ENCODE assay signal across 1 cellular context in the genomic region with DNA sequence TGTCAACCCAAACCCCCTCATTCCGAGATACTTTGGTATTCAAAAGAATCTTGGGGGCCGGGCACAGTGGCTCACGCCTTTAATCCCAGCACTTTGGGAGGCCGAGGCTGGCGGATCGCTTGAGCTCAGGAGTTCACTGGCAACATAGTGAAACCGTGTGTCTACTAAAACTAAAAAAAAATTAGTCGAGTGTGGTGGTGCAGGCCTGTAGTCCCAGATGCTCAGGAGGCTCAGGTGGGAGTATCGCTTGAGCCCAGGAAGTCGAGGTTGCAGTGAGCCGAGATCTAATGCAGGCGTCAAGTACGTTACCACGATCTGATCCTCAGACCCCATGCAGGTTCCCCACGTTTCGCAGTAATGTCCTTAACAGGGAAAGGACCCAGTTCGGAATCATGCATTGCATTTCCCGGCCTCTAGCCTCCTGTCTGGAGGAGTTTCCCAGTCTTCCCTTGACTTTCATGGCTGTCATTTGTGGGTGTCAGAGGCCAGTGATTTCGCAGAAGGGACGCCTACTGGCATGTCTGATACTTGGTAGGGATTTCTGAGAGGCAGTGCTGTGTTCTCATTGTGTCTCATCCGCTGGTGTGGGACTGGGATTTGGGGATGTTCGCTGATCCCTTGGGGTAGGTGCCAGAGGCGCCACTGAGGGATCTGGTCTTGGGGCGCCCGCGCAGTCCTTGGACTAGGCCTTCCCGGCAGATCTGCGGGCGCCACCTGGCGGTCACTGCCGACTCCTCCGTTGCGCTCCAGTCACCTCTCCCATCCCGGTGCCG.
TF ChIP-seq lines count a peak whose summit lies in the region.

No MANE protein-coding gene starts in this region.

TF ChIP-seq in HepG2, 621 proteins besides CTCF, POLR2A, EP300 and RAD21 (continued from another document and continues in another):
- TF ChIP-seq, protein P1, sequence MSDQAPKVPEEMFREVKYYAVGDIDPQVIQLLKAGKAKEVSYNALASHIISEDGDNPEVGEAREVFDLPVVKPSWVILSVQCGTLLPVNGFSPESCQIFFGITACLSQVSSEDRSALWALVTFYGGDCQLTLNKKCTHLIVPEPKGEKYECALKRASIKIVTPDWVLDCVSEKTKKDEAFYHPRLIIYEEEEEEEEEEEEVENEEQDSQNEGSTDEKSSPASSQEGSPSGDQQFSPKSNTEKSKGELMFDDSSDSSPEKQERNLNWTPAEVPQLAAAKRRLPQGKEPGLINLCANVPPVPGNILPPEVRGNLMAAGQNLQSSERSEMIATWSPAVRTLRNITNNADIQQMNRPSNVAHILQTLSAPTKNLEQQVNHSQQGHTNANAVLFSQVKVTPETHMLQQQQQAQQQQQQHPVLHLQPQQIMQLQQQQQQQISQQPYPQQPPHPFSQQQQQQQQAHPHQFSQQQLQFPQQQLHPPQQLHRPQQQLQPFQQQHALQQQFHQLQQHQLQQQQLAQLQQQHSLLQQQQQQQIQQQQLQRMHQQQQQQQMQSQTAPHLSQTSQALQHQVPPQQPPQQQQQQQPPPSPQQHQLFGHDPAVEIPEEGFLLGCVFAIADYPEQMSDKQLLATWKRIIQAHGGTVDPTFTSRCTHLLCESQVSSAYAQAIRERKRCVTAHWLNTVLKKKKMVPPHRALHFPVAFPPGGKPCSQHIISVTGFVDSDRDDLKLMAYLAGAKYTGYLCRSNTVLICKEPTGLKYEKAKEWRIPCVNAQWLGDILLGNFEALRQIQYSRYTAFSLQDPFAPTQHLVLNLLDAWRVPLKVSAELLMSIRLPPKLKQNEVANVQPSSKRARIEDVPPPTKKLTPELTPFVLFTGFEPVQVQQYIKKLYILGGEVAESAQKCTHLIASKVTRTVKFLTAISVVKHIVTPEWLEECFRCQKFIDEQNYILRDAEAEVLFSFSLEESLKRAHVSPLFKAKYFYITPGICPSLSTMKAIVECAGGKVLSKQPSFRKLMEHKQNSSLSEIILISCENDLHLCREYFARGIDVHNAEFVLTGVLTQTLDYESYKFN (CRISPR knock-in tag; conservative IDR thresholded peaks at IDR 0.05) = no peak
- no peak for TF ChIP-seq MED13 (CRISPR knock-in tag; IDR thresholded peaks at IDR 0.05)
- peak; percentile 70; the same call in 1 of the 2 replicates for TF ChIP-seq KDM3A (CRISPR knock-in tag; IDR thresholded peaks at IDR 0.05; ENCODE audit: low read depth)
- no peak for TF ChIP-seq ZFYVE20 (CRISPR knock-in tag; IDR thresholded peaks at IDR 0.05; ENCODE audit: borderline replicate concordance, low read depth)
- TF ChIP-seq KLF11 (CRISPR knock-in tag; IDR thresholded peaks at IDR 0.05) = no peak
- TF ChIP-seq ZSCAN12 (CRISPR knock-in tag; IDR thresholded peaks at IDR 0.05) = no peak
- TF ChIP-seq, protein P2, sequence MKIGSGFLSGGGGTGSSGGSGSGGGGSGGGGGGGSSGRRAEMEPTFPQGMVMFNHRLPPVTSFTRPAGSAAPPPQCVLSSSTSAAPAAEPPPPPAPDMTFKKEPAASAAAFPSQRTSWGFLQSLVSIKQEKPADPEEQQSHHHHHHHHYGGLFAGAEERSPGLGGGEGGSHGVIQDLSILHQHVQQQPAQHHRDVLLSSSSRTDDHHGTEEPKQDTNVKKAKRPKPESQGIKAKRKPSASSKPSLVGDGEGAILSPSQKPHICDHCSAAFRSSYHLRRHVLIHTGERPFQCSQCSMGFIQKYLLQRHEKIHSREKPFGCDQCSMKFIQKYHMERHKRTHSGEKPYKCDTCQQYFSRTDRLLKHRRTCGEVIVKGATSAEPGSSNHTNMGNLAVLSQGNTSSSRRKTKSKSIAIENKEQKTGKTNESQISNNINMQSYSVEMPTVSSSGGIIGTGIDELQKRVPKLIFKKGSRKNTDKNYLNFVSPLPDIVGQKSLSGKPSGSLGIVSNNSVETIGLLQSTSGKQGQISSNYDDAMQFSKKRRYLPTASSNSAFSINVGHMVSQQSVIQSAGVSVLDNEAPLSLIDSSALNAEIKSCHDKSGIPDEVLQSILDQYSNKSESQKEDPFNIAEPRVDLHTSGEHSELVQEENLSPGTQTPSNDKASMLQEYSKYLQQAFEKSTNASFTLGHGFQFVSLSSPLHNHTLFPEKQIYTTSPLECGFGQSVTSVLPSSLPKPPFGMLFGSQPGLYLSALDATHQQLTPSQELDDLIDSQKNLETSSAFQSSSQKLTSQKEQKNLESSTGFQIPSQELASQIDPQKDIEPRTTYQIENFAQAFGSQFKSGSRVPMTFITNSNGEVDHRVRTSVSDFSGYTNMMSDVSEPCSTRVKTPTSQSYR (CRISPR knock-in tag; IDR thresholded peaks at IDR 0.05; ENCODE audit: borderline replicate concordance) = no peak
- no peak for TF ChIP-seq NONO (IDR thresholded peaks at IDR 0.05)
- peak; percentile 67; the same call in 1 of the 2 replicates for TF ChIP-seq NONO (CRISPR knock-in tag; conservative IDR thresholded peaks at IDR 0.05)
- peak; percentile 81 for TF ChIP-seq KDM2A (CRISPR knock-in tag; IDR thresholded peaks at IDR 0.05; ENCODE audit: borderline replicate concordance, low read depth)
- no peak for TF ChIP-seq ZKSCAN1 (IDR thresholded peaks at IDR 0.05; ENCODE audit: low read length)
- TF ChIP-seq ZNF629 (CRISPR knock-in tag; conservative IDR thresholded peaks at IDR 0.05) = no peak
- no peak for TF ChIP-seq ZFP82 (CRISPR knock-in tag; IDR thresholded peaks at IDR 0.05; ENCODE audit: borderline replicate concordance)
- TF ChIP-seq IRX3 (CRISPR knock-in tag; IDR thresholded peaks at IDR 0.05; ENCODE audit: borderline replicate concordance, low read depth) = no peak
- TF ChIP-seq U2AF1 (optimal IDR thresholded peaks at IDR 0.05; ENCODE audit: low read depth, low read length) = no peak
- peak; percentile 80; the same call in 1 of the 2 replicates for TF ChIP-seq CBX5 (CRISPR knock-in tag; IDR thresholded peaks at IDR 0.05; ENCODE audit: borderline replicate concordance)
- TF ChIP-seq CENPT (CRISPR knock-in tag; IDR thresholded peaks at IDR 0.05; ENCODE audit: low read depth) = no peak
- TF ChIP-seq ELF1 (CRISPR knock-in tag; IDR thresholded peaks at IDR 0.05) = no peak
- TF ChIP-seq ZNF775 (CRISPR knock-in tag; IDR thresholded peaks at IDR 0.05; ENCODE audit: borderline replicate concordance) = no peak
- TF ChIP-seq IRF2 (CRISPR knock-in tag; IDR thresholded peaks at IDR 0.05) = 0 out of 2 replicates have a peak, but pooled peaks have one; percentile 41
- no peak for TF ChIP-seq MTA3 (CRISPR knock-in tag; IDR thresholded peaks at IDR 0.05)
- no peak for TF ChIP-seq KLF15 (CRISPR knock-in tag; IDR thresholded peaks at IDR 0.05; ENCODE audit: borderline replicate concordance)
- TF ChIP-seq NR2F2 (IDR thresholded peaks at IDR 0.05; ENCODE audit: borderline replicate concordance, low read depth) = no peak
- TF ChIP-seq, protein P3, sequence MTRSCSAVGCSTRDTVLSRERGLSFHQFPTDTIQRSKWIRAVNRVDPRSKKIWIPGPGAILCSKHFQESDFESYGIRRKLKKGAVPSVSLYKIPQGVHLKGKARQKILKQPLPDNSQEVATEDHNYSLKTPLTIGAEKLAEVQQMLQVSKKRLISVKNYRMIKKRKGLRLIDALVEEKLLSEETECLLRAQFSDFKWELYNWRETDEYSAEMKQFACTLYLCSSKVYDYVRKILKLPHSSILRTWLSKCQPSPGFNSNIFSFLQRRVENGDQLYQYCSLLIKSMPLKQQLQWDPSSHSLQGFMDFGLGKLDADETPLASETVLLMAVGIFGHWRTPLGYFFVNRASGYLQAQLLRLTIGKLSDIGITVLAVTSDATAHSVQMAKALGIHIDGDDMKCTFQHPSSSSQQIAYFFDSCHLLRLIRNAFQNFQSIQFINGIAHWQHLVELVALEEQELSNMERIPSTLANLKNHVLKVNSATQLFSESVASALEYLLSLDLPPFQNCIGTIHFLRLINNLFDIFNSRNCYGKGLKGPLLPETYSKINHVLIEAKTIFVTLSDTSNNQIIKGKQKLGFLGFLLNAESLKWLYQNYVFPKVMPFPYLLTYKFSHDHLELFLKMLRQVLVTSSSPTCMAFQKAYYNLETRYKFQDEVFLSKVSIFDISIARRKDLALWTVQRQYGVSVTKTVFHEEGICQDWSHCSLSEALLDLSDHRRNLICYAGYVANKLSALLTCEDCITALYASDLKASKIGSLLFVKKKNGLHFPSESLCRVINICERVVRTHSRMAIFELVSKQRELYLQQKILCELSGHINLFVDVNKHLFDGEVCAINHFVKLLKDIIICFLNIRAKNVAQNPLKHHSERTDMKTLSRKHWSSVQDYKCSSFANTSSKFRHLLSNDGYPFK (CRISPR knock-in tag; IDR thresholded peaks at IDR 0.05; ENCODE audit: borderline replicate concordance) = no peak
- no peak for TF ChIP-seq HNF4G (IDR thresholded peaks at IDR 0.05; ENCODE audit: borderline replicate concordance, low read depth, low read length)
- TF ChIP-seq HNF4G (CRISPR knock-in tag; IDR thresholded peaks at IDR 0.05; ENCODE audit: borderline replicate concordance, low read depth) = no peak
- TF ChIP-seq SAFB2 (CRISPR knock-in tag; IDR thresholded peaks at IDR 0.05; ENCODE audit: borderline replicate concordance, low read depth) = no peak
- TF ChIP-seq, protein P4, sequence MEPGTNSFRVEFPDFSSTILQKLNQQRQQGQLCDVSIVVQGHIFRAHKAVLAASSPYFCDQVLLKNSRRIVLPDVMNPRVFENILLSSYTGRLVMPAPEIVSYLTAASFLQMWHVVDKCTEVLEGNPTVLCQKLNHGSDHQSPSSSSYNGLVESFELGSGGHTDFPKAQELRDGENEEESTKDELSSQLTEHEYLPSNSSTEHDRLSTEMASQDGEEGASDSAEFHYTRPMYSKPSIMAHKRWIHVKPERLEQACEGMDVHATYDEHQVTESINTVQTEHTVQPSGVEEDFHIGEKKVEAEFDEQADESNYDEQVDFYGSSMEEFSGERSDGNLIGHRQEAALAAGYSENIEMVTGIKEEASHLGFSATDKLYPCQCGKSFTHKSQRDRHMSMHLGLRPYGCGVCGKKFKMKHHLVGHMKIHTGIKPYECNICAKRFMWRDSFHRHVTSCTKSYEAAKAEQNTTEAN (CRISPR knock-in tag; conservative IDR thresholded peaks at IDR 0.05) = no peak
- TF ChIP-seq, protein P5, sequence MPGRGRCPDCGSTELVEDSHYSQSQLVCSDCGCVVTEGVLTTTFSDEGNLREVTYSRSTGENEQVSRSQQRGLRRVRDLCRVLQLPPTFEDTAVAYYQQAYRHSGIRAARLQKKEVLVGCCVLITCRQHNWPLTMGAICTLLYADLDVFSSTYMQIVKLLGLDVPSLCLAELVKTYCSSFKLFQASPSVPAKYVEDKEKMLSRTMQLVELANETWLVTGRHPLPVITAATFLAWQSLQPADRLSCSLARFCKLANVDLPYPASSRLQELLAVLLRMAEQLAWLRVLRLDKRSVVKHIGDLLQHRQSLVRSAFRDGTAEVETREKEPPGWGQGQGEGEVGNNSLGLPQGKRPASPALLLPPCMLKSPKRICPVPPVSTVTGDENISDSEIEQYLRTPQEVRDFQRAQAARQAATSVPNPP (CRISPR knock-in tag; IDR thresholded peaks at IDR 0.05) = no peak
- TF ChIP-seq BCL6 (CRISPR knock-in tag; IDR thresholded peaks at IDR 0.05) = 0 out of 2 replicates have a peak, but pooled peaks have one; percentile 44
- TF ChIP-seq ZSCAN30 (CRISPR knock-in tag; IDR thresholded peaks at IDR 0.05) = no peak
- TF ChIP-seq ZNF34 (CRISPR knock-in tag; IDR thresholded peaks at IDR 0.05; ENCODE audit: borderline replicate concordance) = no peak
- no peak for TF ChIP-seq PLRG1 (conservative IDR thresholded peaks at IDR 0.05)
- TF ChIP-seq ZFP37 (CRISPR knock-in tag; IDR thresholded peaks at IDR 0.05; ENCODE audit: borderline replicate concordance) = no peak
- peak; percentile 55; the same call in 1 of the 2 replicates for TF ChIP-seq GATAD2A (CRISPR knock-in tag; IDR thresholded peaks at IDR 0.05)
- TF ChIP-seq KLF16 (CRISPR knock-in tag; IDR thresholded peaks at IDR 0.05) = no peak
- TF ChIP-seq ZNF878 (CRISPR knock-in tag; IDR thresholded peaks at IDR 0.05) = no peak
- TF ChIP-seq NCOA5 (CRISPR knock-in tag; IDR thresholded peaks at IDR 0.05) = no peak
- TF ChIP-seq ZNF891 (CRISPR knock-in tag; IDR thresholded peaks at IDR 0.05) = no peak
- 0 out of 2 replicates have a peak, but pooled peaks have one; percentile 25 for TF ChIP-seq ZBTB7B (CRISPR knock-in tag; IDR thresholded peaks at IDR 0.05)
- peak; percentile 59; the same call in 1 of the 2 replicates for TF ChIP-seq NAIF1 (CRISPR knock-in tag; IDR thresholded peaks at IDR 0.05; ENCODE audit: borderline replicate concordance)
- peak; percentile 35 for TF ChIP-seq YY1 (IDR thresholded peaks at IDR 0.05; ENCODE audit: insufficient read depth, insufficient replicate concordance, low read depth, low read length)
- TF ChIP-seq, protein P6, sequence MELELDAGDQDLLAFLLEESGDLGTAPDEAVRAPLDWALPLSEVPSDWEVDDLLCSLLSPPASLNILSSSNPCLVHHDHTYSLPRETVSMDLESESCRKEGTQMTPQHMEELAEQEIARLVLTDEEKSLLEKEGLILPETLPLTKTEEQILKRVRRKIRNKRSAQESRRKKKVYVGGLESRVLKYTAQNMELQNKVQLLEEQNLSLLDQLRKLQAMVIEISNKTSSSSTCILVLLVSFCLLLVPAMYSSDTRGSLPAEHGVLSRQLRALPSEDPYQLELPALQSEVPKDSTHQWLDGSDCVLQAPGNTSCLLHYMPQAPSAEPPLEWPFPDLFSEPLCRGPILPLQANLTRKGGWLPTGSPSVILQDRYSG (CRISPR knock-in tag; IDR thresholded peaks at IDR 0.05) = no peak
- TF ChIP-seq ZNF124 (CRISPR knock-in tag; IDR thresholded peaks at IDR 0.05) = no peak
- no peak for TF ChIP-seq GFI1 (CRISPR knock-in tag; IDR thresholded peaks at IDR 0.05; ENCODE audit: borderline replicate concordance)
- TF ChIP-seq TAF15 (IDR thresholded peaks at IDR 0.05; ENCODE audit: low read depth, low read length, poor library complexity, severe bottlenecking) = no peak
- TF ChIP-seq, protein P7, sequence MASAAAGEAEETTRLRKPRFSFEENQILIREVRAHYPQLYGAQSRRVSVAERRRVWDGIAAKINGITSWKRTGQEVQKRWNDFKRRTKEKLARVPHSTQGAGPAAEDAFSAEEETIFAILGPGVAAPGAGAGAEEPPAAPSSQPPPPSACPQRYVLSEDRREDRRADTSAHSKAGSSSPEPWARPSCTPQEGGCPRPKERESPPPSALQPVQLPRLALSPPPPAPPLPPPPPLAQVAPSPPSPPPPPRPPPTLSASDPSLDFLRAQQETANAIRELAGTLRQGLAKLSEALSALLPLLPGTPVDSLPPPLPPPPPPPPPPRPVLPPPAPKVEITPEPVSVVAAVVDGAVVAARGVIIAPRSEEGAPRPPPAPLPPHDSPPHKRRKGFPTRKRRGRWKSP (CRISPR knock-in tag; IDR thresholded peaks at IDR 0.05) = 0 out of 2 replicates have a peak, but pooled peaks have one; percentile 39
- TF ChIP-seq, protein P8, sequence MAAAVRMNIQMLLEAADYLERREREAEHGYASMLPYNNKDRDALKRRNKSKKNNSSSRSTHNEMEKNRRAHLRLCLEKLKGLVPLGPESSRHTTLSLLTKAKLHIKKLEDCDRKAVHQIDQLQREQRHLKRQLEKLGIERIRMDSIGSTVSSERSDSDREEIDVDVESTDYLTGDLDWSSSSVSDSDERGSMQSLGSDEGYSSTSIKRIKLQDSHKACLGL (CRISPR knock-in tag; IDR thresholded peaks at IDR 0.05) = no peak; the same call in 1 of the 2 replicates
- no peak for TF ChIP-seq NR3C1 (CRISPR knock-in tag; IDR thresholded peaks at IDR 0.05)
- TF ChIP-seq ERF (CRISPR knock-in tag; IDR thresholded peaks at IDR 0.05) = no peak
- TF ChIP-seq, protein P9, sequence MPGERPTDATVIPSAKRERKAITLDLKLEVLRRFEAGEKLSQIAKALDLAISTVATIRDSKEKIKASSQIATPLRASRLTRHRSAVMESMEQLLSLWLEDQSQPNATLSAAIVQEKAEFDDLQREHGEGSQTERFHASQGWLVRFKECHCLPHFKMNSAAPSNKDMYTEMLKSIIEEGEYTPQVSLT (CRISPR knock-in tag; IDR thresholded peaks at IDR 0.05; ENCODE audit: borderline replicate concordance, low read depth) = no peak
- TF ChIP-seq SP5 (CRISPR knock-in tag; IDR thresholded peaks at IDR 0.05; ENCODE audit: borderline replicate concordance, low read depth) = no peak
- TF ChIP-seq KLF9 (CRISPR knock-in tag; IDR thresholded peaks at IDR 0.05; ENCODE audit: low read depth) = no peak
- TF ChIP-seq MTF1 (CRISPR knock-in tag; IDR thresholded peaks at IDR 0.05) = no peak
- TF ChIP-seq ZNF724P (CRISPR knock-in tag; IDR thresholded peaks at IDR 0.05; ENCODE audit: borderline replicate concordance) = no peak
